In genomic region chr12:47079365-47079893, GRCh38 we compare ENCODE assay signal across 8 cellular contexts. TPM values are rescaled to one million over a fixed set of nuclear protein-coding genes. Genes with fewer than 3 reads are reported as not detected.
DNase-seq lines count a peak whose midpoint lies in the region; ATAC-seq, FAIRE-seq and TF ChIP-seq lines count a peak whose summit lies in the region.

Gene PCED1B, plus strand, starts transcription at chr12:47079621. Its CDS starts 155,443 bp downstream, at chr12:47235064.

- peak within 1 kb of the TSS; percentile 92 for H3K4me3 Mint-ChIP-seq in neural progenitor cell

- H3F3A ChIP-seq in PC-9 (ENCODE audit: insufficient read depth, low read depth) = peaks cover 45% of the 10 kb centered on the region
- H3F3A ChIP-seq in neural progenitor cell (ENCODE audit: low read depth) = peaks cover 23% of the 10 kb centered on the region

- peak within 1 kb of the TSS; percentile 74 for H3K4me3 ChIP-seq in A549
- peak within 1 kb of the TSS; percentile 96 for H3K4me3 ChIP-seq in PC-9
- peak within 1 kb of the TSS; percentile 81 for H3K4me3 ChIP-seq in fibroblast of villous mesenchyme (ENCODE audit: low read depth, low read length)
- H3K4me3 ChIP-seq in neural progenitor cell = peak within 1 kb of the TSS; percentile 67
- H3K4me3 ChIP-seq in subcutaneous abdominal adipose tissue (ENCODE audit: low read depth in 1 of 5, low read length in 5 of 5) = peak within 1 kb of the TSS; percentile 66 to 90 (median 81)

- TF ChIP-seq RAD21 in A549 (conservative IDR thresholded peaks at IDR 0.05 in 1 of 2, IDR thresholded peaks at IDR 0.05 in 1 of 2) = peak; percentile 36 to 38; a peak in 4 of 5 replicates

- ATAC-seq in A549 (peak; percentile 1 to 36), GM18867 (IDR thresholded peaks at IDR 0.05; ENCODE audit: unreplicated experiment) (peak; percentile 74), HG03432 (IDR thresholded peaks at IDR 0.05; ENCODE audit: unreplicated experiment) (peak; percentile 77)

- POLR2A ChIA-PET in A549 (lab: Yijun Ruan, JAX) (interaction anchor here (0.6 to 11.0 kb wide), 24 partner anchors 9 to 810 kb away, joined by 3 to 156 read pairs (median 4); partner anchors contain the start of genes RPAP3 and SLC38A1), PC-9 (lab: Charles Lee; ENCODE audit: unreplicated experiment) (interaction anchor here (0.6 to 1.2 kb wide), 4 partner anchors 45 to 1088 kb away, joined by 3 to 7 read pairs (median 4); no protein-coding TSS in a partner anchor)

- no TSS peak for BruUV-seq in PC-9 (replicated peaks; lab: Mats Ljungman, UMichigan)

- peak in 1 of 2 experiments; percentile 76 for DNase-seq in A549 (ENCODE audit: low read depth in 1 of 2, low spot score in 1 of 2)
- peak; percentile 46 to 58 for DNase-seq in PC-9
- DNase-seq in activated T-helper 1 cell treated with Interleukin-2 at 50 U/mL for 16 hours (ENCODE audit: low read depth) = peak; percentile 43
- DNase-seq in fibroblast of villous mesenchyme (ENCODE audit: low read depth) = peak; percentile 83
- peak; percentile 77 for DNase-seq in neural progenitor cell (ENCODE audit: low spot score)

- under 1% methylated on average over 43 of the region's 54 CpGs for WGBS in A549 (ENCODE audit: missing lambda C conversion rate)

- H3K27me3 ChIP-seq in PC-9 (ENCODE audit: insufficient read depth, low read depth) (no peaks in the 10 kb centered on the region), neural progenitor cell (peaks cover 58% of the 10 kb centered on the region), subcutaneous abdominal adipose tissue (ENCODE audit: control insufficient read depth in 5 of 5, insufficient read depth in 4 of 5, low read length in 5 of 5) (no peaks in the 10 kb centered on the region)

- H3K4me2 ChIP-seq in A549 (peak within 1 kb of the TSS; percentile 89), PC-9 (peak within 1 kb of the TSS; percentile 96), neural progenitor cell (peak within 1 kb of the TSS; percentile 93)

- H3K9me3 ChIP-seq in A549 (no peaks in the 10 kb centered on the region), PC-9 (ENCODE audit: insufficient read depth, low read depth) (0 out of 2 replicates have a peak, but pooled peaks cover 3% of the 10 kb centered on the region), neural progenitor cell (ENCODE audit: low read depth) (no peaks in the 10 kb centered on the region), subcutaneous abdominal adipose tissue (ENCODE audit: control insufficient read depth in 5 of 5, low read length in 5 of 5) (no peaks in the 10 kb centered on the region)

- H3K9me2 ChIP-seq in PC-9 (ENCODE audit: insufficient read depth) = no peaks in the 10 kb centered on the region

- H3K79me2 ChIP-seq in PC-9 (ENCODE audit: low read depth) (peaks cover 70% of the 10 kb centered on the region), neural progenitor cell (ENCODE audit: low read depth) (no peaks in the 10 kb centered on the region)

- H3K36me3 Mint-ChIP-seq in neural progenitor cell = no peaks in the 10 kb centered on the region

- peaks cover 31% of the 10 kb centered on the region for H3K36me3 ChIP-seq in PC-9 (ENCODE audit: low read depth)
- no peaks in the 10 kb centered on the region for H3K36me3 ChIP-seq in neural progenitor cell
- peaks cover 0 to 2% (median 0%) of the 10 kb centered on the region in 5 donors for H3K36me3 ChIP-seq in subcutaneous abdominal adipose tissue (ENCODE audit: control insufficient read depth in 5 of 5, insufficient read depth in 5 of 5, low read length in 5 of 5)

- H4K20me1 ChIP-seq in PC-9 (ENCODE audit: insufficient read depth) = no peaks in the 10 kb centered on the region
- no peaks in the 10 kb centered on the region for H4K20me1 ChIP-seq in neural progenitor cell (ENCODE audit: low read depth)

- peaks cover 28% of the 10 kb centered on the region for H3K4me1 Mint-ChIP-seq in neural progenitor cell

- H2AFZ ChIP-seq in PC-9 = peak within 1 kb of the TSS; percentile 83
- peak within 1 kb of the TSS; percentile 94 for H2AFZ ChIP-seq in neural progenitor cell (replicated peaks)

- H3K27ac Mint-ChIP-seq in neural progenitor cell = peak within 1 kb of the TSS; percentile 35

- H3K4me1 ChIP-seq in A549 (peaks cover 42% of the 10 kb centered on the region), PC-9 (replicated peaks; ENCODE audit: insufficient read depth) (peaks cover 49% of the 10 kb centered on the region), neural progenitor cell (peaks cover 16% of the 10 kb centered on the region), subcutaneous abdominal adipose tissue (ENCODE audit: control insufficient read depth in 5 of 5, insufficient read depth in 5 of 5, low read length in 5 of 5) (peaks cover 7 to 56% (median 45%) of the 10 kb centered on the region in 5 donors)

- peaks cover 5% of the 10 kb centered on the region for H3K27me3 Mint-ChIP-seq in neural progenitor cell (ENCODE audit: insufficient read depth, low read depth)

- TF ChIP-seq CTCF in A549 (IDR thresholded peaks at IDR 0.05) (no peak), PC-9 (conservative IDR thresholded peaks at IDR 0.05) (peak; percentile 26; the same call in 1 of the 2 replicates), fibroblast of villous mesenchyme (IDR thresholded peaks at IDR 0.05; ENCODE audit: insufficient read depth, low read depth, low read length) (peak; percentile 43), neural progenitor cell (IDR thresholded peaks at IDR 0.05) (peak; percentile 26)

- intact Hi-C loops in PC-9 (cut with micrococcal nuclease; ENCODE audit: unreplicated experiment) = loop anchor here (1.0 to 5.0 kb wide), 4 partner anchors 192 to 1087 kb away; partner anchors contain the start of genes SCAF11 and SLC38A1

- H3K27ac ChIP-seq in A549 (peak within 1 kb of the TSS; percentile 97 to 100), PC-9 (peak within 1 kb of the TSS; percentile 98), neural progenitor cell (no peak within 1 kb of the TSS), subcutaneous abdominal adipose tissue (ENCODE audit: low read depth, low read length) (peak within 1 kb of the TSS; percentile 95)

- CTCF ChIA-PET in A549 (lab: Yijun Ruan, JAX) (interaction anchor here (0.8 to 3.9 kb wide), 18 partner anchors 9 to 607 kb away, joined by 3 to 25 read pairs (median 4); no protein-coding TSS in a partner anchor), PC-9 (lab: Charles Lee) (interaction anchor here (0.7 to 1.3 kb wide), 3 partner anchors 45 to 227 kb away, joined by 3 to 5 read pairs (median 3); no protein-coding TSS in a partner anchor)

- no peak; a peak in 1 of 5 replicates for TF ChIP-seq EP300 in A549 (IDR thresholded peaks at IDR 0.05)

- 0 out of 2 replicates have a peak, but pooled peaks have one; percentile 28 for TF ChIP-seq POLR2A in A549 (IDR thresholded peaks at IDR 0.05; ENCODE audit: low read length)

- no peak for FAIRE-seq in A549 (lab: Jason Lieb, UNC)

- no peaks in the 10 kb centered on the region for H3K9me3 Mint-ChIP-seq in neural progenitor cell

- H3K9ac ChIP-seq in neural progenitor cell (no peak within 1 kb of the TSS), subcutaneous abdominal adipose tissue (ENCODE audit: low read length in 5 of 5) (peak within 1 kb of the TSS; percentile 87 to 95 (median 89))

TF ChIP-seq in A549, 52 proteins besides CTCF, POLR2A, EP300 and RAD21 (continues in another document):
- TF ChIP-seq REST (IDR thresholded peaks at IDR 0.05) = no peak
- TF ChIP-seq MAZ (IDR thresholded peaks at IDR 0.05; ENCODE audit: borderline replicate concordance, low read depth, low read length) = no peak
- no peak for TF ChIP-seq HEYL (CRISPR knock-in tag; IDR thresholded peaks at IDR 0.05)
- TF ChIP-seq FOSL2 (IDR thresholded peaks at IDR 0.05) = no peak
- 0 out of 2 replicates have a peak, but pooled peaks have one; percentile 12 for TF ChIP-seq FOSL2 (CRISPR knock-in tag; IDR thresholded peaks at IDR 0.05)
- no peak; the same call in 2 of the 3 replicates for TF ChIP-seq SMC3 (IDR thresholded peaks at IDR 0.05)
- no peak for TF ChIP-seq E2F6 (IDR thresholded peaks at IDR 0.05; ENCODE audit: borderline replicate concordance, low read depth)
- no peak for TF ChIP-seq ESRRA (IDR thresholded peaks at IDR 0.05; ENCODE audit: borderline replicate concordance, low read length)
- no peak for TF ChIP-seq JUNB (IDR thresholded peaks at IDR 0.05)

RNA-seq across cellular contexts. Expression of gene PCED1B, which starts in this region (rescaled TPM):
- polyA plus RNA-seq in A549 (2011; rRNA removed) (74.6 and 92.2 TPM in 2 replicates), A549 (2017; fragmentation: RNase III; extraction: RNeasy Plus Mini Kit Qiagen cat#74134 plus additional on column Dnase treatment) (92.7 to 122 TPM (median 108 TPM) in 3 replicates)
- polyA plus RNA-seq in A549 (2012; cell fraction: cytosol; rRNA removed) = 104 and 133 TPM in 2 replicates
- 247 TPM in 2 replicates for polyA plus RNA-seq in A549 (2012; cell fraction: nucleus; rRNA removed)
- polyA minus RNA-seq in A549 (2011; rRNA and poly(A)+ RNA removed) = 75.0 and 84.8 TPM in 2 replicates
- total RNA-seq in PC-9 (2021) (10.9 and 11.2 TPM in 2 replicates), fibroblast of villous mesenchyme (1.7 and 3.2 TPM in 2 replicates), neural progenitor cell (ENCODE audit: low replicate concordance) (0.25 and 3.1 TPM in 2 replicates)

Comparison
In these comparisons a context has a peak if more than half of its experiments do, and no peak if none do; other contexts are left out.
1. ATAC-seq: peak in every context shown above with its lines; median percentile 77 in HG03432; 74 in GM18867; 18 in A549.